In the genomic region with DNA sequence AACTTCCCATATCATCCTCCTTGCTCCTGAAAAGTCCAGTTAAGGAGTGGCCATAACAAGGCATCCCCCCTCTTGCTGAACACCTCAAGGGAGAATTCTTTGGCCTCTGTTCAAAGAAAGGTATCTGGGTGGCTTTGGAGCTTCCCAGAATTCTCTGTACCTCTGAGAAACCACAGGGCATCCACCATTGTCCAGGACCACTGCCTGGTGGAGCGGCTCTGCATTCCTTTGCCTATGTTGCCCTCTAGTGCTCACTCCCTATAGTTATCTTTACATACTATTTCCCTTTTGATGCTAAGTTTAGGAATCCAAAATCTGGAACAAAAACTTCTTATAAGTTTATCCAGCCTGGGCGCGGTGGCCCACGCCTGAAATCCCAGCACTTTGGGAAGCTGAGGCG, we compare ENCODE assay signal across 1 cellular context.
TF ChIP-seq lines count a peak whose summit lies in the region.

No MANE protein-coding gene starts in this region.

TF ChIP-seq in WTC11, 78 proteins besides CTCF, POLR2A, EP300 and RAD21 (continued from another document):
- TF ChIP-seq, protein P1, sequence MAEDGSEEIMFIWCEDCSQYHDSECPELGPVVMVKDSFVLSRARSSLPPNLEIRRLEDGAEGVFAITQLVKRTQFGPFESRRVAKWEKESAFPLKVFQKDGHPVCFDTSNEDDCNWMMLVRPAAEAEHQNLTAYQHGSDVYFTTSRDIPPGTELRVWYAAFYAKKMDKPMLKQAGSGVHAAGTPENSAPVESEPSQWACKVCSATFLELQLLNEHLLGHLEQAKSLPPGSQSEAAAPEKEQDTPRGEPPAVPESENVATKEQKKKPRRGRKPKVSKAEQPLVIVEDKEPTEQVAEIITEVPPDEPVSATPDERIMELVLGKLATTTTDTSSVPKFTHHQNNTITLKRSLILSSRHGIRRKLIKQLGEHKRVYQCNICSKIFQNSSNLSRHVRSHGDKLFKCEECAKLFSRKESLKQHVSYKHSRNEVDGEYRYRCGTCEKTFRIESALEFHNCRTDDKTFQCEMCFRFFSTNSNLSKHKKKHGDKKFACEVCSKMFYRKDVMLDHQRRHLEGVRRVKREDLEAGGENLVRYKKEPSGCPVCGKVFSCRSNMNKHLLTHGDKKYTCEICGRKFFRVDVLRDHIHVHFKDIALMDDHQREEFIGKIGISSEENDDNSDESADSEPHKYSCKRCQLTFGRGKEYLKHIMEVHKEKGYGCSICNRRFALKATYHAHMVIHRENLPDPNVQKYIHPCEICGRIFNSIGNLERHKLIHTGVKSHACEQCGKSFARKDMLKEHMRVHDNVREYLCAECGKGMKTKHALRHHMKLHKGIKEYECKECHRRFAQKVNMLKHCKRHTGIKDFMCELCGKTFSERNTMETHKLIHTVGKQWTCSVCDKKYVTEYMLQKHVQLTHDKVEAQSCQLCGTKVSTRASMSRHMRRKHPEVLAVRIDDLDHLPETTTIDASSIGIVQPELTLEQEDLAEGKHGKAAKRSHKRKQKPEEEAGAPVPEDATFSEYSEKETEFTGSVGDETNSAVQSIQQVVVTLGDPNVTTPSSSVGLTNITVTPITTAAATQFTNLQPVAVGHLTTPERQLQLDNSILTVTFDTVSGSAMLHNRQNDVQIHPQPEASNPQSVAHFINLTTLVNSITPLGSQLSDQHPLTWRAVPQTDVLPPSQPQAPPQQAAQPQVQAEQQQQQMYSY (CRISPR knock-in tag; IDR thresholded peaks at IDR 0.05), result no peak
- TF ChIP-seq JUN (CRISPR knock-in tag; IDR thresholded peaks at IDR 0.05), result no peak
- TF ChIP-seq ZNF232 (CRISPR knock-in tag; IDR thresholded peaks at IDR 0.05), result no peak
- no peak for TF ChIP-seq TEAD4 (CRISPR knock-in tag; IDR thresholded peaks at IDR 0.05)
